ENCODE assay signal across 9 cellular contexts in genomic region chr6:125787791-125788190, GRCh38. TPM values are rescaled to one million over a fixed set of nuclear protein-coding genes. Genes with fewer than 3 reads are reported as not detected.
DNase-seq lines count a peak whose midpoint lies in the region; ATAC-seq, FAIRE-seq and TF ChIP-seq lines count a peak whose summit lies in the region.
"Had no signal": no experiment of that assay in that cellular context is flagged by ENCODE, and none has a peak within 500 bp of the region (broad histone marks: within the 10 kb centered on the region; RNA-seq: fewer than 3 reads in every experiment).

No MANE protein-coding gene starts in this region.

- no peak overlapping the region for H2AFZ ChIP-seq in astrocyte (ENCODE audit: low read depth, low read length)

- no peaks in the 10 kb centered on the region for H4K20me1 ChIP-seq in astrocyte (ENCODE audit: insufficient read depth, low read length)

- no peak for ATAC-seq in natural killer cell
- ATAC-seq in GM18861 (IDR thresholded peaks at IDR 0.05; ENCODE audit: unreplicated experiment), result no peak
- ATAC-seq in GM19395 (IDR thresholded peaks at IDR 0.05; ENCODE audit: unreplicated experiment), result no peak
- ATAC-seq: activated CD4-positive, alpha-beta T cell treated with anti-CD3 and anti-CD28 coated beads for 36 hours had no signal

- H3K9me3 ChIP-seq in astrocyte (ENCODE audit: insufficient read depth, low read depth, low read length), result no peaks in the 10 kb centered on the region

- H3K9ac ChIP-seq in astrocyte (ENCODE audit: low read length), result no peak overlapping the region

- no peak overlapping the region for H3K27ac ChIP-seq in astrocyte (ENCODE audit: low read depth, low read length)

- no peak overlapping the region for H3K4me3 ChIP-seq in astrocyte (ENCODE audit: insufficient read depth, low read depth, low read length)

- H3K79me2 ChIP-seq in astrocyte (ENCODE audit: insufficient read depth, low read length), result peaks cover 2% of the 10 kb centered on the region

- H3K36me3 ChIP-seq in astrocyte (ENCODE audit: insufficient read depth, low read length), result no peaks in the 10 kb centered on the region

- no peaks in the 10 kb centered on the region for H3K27me3 ChIP-seq in astrocyte (ENCODE audit: insufficient read depth, low read length)

- intact Hi-C loops in natural killer cell (cut with micrococcal nuclease), result loop anchor here (10.0 kb wide), 1 partner anchor 1477 kb away; the partner anchor contains the start of gene RNF146

- peaks cover 2% of the 10 kb centered on the region for H3K36me3 Mint-ChIP-seq in astrocyte (ENCODE audit: low read depth, unreplicated experiment)
- H3K36me3 Mint-ChIP-seq in natural killer cell, result no peaks in the 10 kb centered on the region

- H3K9me3 Mint-ChIP-seq in astrocyte (ENCODE audit: unreplicated experiment), result no peaks in the 10 kb centered on the region
- H3K9me3 Mint-ChIP-seq in natural killer cell, result no peaks in the 10 kb centered on the region

- H3K4me1 ChIP-seq in astrocyte (ENCODE audit: insufficient read depth, low read length), result peaks cover 13% of the 10 kb centered on the region

- no peak for DNase-seq in D721Med (ENCODE audit: insufficient read length, low spot score)
- DNase-seq in HT-29 (ENCODE audit: low spot score), result peak; percentile 48
- no peak for DNase-seq in astrocyte (ENCODE audit: low read depth)
- DNase-seq in natural killer cell, result no peak
- no peak for DNase-seq in DMS153 (lab: John Stamatoyannopoulos, UW)
- DNase-seq: activated CD4-positive, alpha-beta T cell treated with anti-CD3 and anti-CD28 coated beads for 36 hours; NCI-H1694 had no signal

- H3K27me3 Mint-ChIP-seq in astrocyte (ENCODE audit: low read depth, unreplicated experiment) (no peaks in the 10 kb centered on the region), natural killer cell (ENCODE audit: low read depth in 2 of 2) (no peaks in the 10 kb centered on the region)
- H3K27me3 Mint-ChIP-seq: activated CD4-positive, alpha-beta T cell treated with anti-CD3 and anti-CD28 coated beads for 36 hours had no signal

- FAIRE-seq in D721Med (lab: Jason Lieb, UNC) (peak; percentile 60), astrocyte (lab: Jason Lieb, UNC) (no peak)

- no peak overlapping the region for H3K4me3 Mint-ChIP-seq in astrocyte (ENCODE audit: unreplicated experiment)
- peak overlapping the region; percentile 47 for H3K4me3 Mint-ChIP-seq in natural killer cell
- H3K4me3 Mint-ChIP-seq: activated CD4-positive, alpha-beta T cell treated with anti-CD3 and anti-CD28 coated beads for 36 hours had no signal

- peak; percentile 30 for TF ChIP-seq CTCF in D721Med (IDR thresholded peaks at IDR 0.05; ENCODE audit: insufficient read depth, missing control alignments)
- TF ChIP-seq CTCF in astrocyte (IDR thresholded peaks at IDR 0.05; ENCODE audit: insufficient read depth, low read depth, low read length), result peak; percentile 15
- TF ChIP-seq CTCF in natural killer cell (IDR thresholded peaks at IDR 0.05), result no peak

- H3K4me2 ChIP-seq in astrocyte (ENCODE audit: low read length), result no peak overlapping the region

- H3K27ac Mint-ChIP-seq in astrocyte (ENCODE audit: unreplicated experiment) (no peak overlapping the region), natural killer cell (peak overlapping the region in 1 of 2 donors; percentile 93)
- H3K27ac Mint-ChIP-seq: activated CD4-positive, alpha-beta T cell treated with anti-CD3 and anti-CD28 coated beads for 36 hours had no signal

- H3K4me1 Mint-ChIP-seq in astrocyte (ENCODE audit: low read depth, unreplicated experiment) (peaks cover 13% of the 10 kb centered on the region), natural killer cell (peaks cover 23 to 29% of the 10 kb centered on the region in 2 donors)

RNA-seq across cellular contexts. Expression of gene NCOA7, which starts 3.0 kb away (rescaled TPM):
- 11.6 and 13.3 TPM in 2 replicates for total RNA-seq in HT-29 (2014; rRNA removed; shearing (Covaris generic))
- 25.4 and 26.0 TPM in 2 replicates for total RNA-seq in astrocyte
- 10 to 100 TPM; 37.3 to 66.6 (median 56.8) TPM for total RNA-seq in natural killer cell

RNA-seq across cellular contexts. Expression of gene HEY2, which starts 38.4 kb away (rescaled TPM):
- total RNA-seq in HT-29 (2014; rRNA removed; shearing (Covaris generic)), result 0.08 TPM in 1 of 2 replicates, not detected in the other
- 1.0 and 2.4 TPM in 2 replicates for total RNA-seq in astrocyte
- under 1 TPM; 0.66 to 0.93 (median 0.73) TPM for total RNA-seq in natural killer cell
- total RNA-seq: activated CD4-positive, alpha-beta T cell treated with anti-CD3 and anti-CD28 coated beads for 36 hours had no signal
